In the genomic region with DNA sequence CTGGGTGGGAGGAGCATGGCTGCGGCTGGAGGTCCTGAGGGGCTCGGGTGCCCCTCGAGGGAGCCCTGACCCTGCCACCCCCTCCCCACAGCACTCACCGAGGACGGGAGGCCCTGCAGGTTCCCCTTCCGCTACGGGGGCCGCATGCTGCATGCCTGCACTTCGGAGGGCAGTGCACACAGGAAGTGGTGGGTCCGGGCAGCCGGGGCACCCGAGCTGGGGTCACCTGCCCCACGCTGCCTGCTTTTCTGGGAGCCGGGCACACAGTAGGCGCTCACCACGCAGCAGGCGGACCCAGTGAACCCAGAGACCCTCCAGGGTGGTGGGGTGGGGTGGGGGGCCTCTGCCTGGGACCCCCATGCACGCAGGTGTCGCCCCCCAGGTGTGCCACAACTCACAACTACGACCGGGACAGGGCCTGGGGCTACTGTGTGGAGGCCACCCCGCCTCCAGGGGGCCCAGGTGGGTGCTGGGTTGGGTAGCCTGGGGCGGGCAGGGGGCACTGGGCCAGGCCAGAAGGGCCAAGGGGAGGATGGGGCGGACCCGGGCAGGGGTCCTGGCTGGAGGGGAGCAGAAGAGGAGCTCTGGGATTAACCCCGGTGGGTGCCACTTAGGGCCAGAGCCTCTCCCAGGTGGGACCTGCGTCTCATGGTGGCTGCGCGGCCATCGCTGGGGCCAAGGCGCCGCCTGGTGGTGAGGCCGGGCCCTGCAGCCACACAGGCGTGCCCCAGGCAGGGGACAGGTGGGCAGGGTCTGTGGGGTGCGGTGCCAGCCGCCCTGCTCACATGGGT, we compare ENCODE assay signal across 8 cellular contexts. TPM values are rescaled to one million over a fixed set of nuclear protein-coding genes. Genes with fewer than 3 reads are reported as not detected.
DNase-seq lines count a peak whose midpoint lies in the region; ATAC-seq and TF ChIP-seq lines count a peak whose summit lies in the region.

No MANE protein-coding gene starts in this region.

- TF ChIP-seq CTCF in heart right ventricle (IDR thresholded peaks at IDR 0.05), result peak; percentile 94 to 100 (median 99)

- no peaks in the 10 kb centered on the region for H3K36me3 ChIP-seq in heart right ventricle

- in situ Hi-C loops in G401 (cut with HindIII; ENCODE audit: low sequenced_read_pairs), result no loop called here

- peaks cover 0 to 5% (median 0%) of the 10 kb centered on the region in 9 donors for H3K4me1 ChIP-seq in heart right ventricle

- no peaks in the 10 kb centered on the region for H3K27me3 ChIP-seq in heart right ventricle

- H3K9me3 ChIP-seq in heart right ventricle, result no peaks in the 10 kb centered on the region

- WGBS in heart right ventricle, 2 donors, result 48% methylated on average over 36 of the region's 36 CpGs

- peak; percentile 30 for DNase-seq in G401 (ENCODE audit: low spot score)
- peak; percentile 64 for DNase-seq in RPMI8226
- DNase-seq in activated gamma-delta T cell treated with Interleukin-2 at 50 U/mL for 16 hours, result peak; percentile 62
- DNase-seq in heart right ventricle, result peak in 1 of 2 donors; percentile 54
- DNase-seq in stimulated activated CD4-positive, alpha-beta T cell treated with anti-CD3 and anti-CD28 coated beads, Interleukin-15, amount 100 ng/mL, for 1 hour (ENCODE audit: low read depth in 1 of 2, low spot score in 1 of 2), result peak; percentile 31 to 56
- DNase-seq in SIG-M5 (lab: John Stamatoyannopoulos, UW), result no peak
- DNase-seq in GOT3 (lab: John Stamatoyannopoulos, UW), result no peak

- ATAC-seq in HG02763 (IDR thresholded peaks at IDR 0.05; ENCODE audit: unreplicated experiment), result peak; percentile 47
- peak; percentile 51 to 73 (median 62) for ATAC-seq in heart right ventricle

- intact Hi-C loops in heart right ventricle (cut with DNase I), result loop anchor here (1.0 to 10.0 kb wide), 7 partner anchors 96 to 338 kb away; no protein-coding TSS in a partner anchor

- no peak overlapping the region for H3K27ac ChIP-seq in heart right ventricle

- H3K4me3 ChIP-seq in heart right ventricle, result no peak overlapping the region

RNA-seq across cellular contexts. Expression of a gene that starts 1.4 kb away (rescaled TPM):
- not detected in 2 replicates for total RNA-seq in G401 (2014; rRNA removed; shearing (Covaris generic))
- total RNA-seq in heart right ventricle, result under 1 TPM in 6 of 10 donors, not detected in 4; 0.15 to 0.59 (median 0.36) TPM
- polyA plus RNA-seq in heart right ventricle, result 1 to 10 TPM; 1.0 to 1.1 TPM

RNA-seq across cellular contexts. Expression of a gene that starts 20.0 kb away (rescaled TPM):
- 2.8 TPM in 1 of 2 replicates, not detected in the other for total RNA-seq in G401 (2014; rRNA removed; shearing (Covaris generic))
- 10 to 100 TPM; 30.3 to 60.0 (median 37.2) TPM for total RNA-seq in heart right ventricle
- polyA plus RNA-seq in heart right ventricle, result 10 to 100 TPM; 61.5 to 89.7 TPM

Comparison
In these comparisons a context has a peak if more than half of its experiments do, and no peak if none do; other contexts are left out.
1. DNase-seq: peak in G401 (single experiment), RPMI8226 (single experiment), activated gamma-delta T cell treated with Interleukin-2 at 50 U/mL for 16 hours (single experiment) and stimulated activated CD4-positive, alpha-beta T cell treated with anti-CD3 and anti-CD28 coated beads, Interleukin-15, amount 100 ng/mL, for 1 hour (2 of 2); none in SIG-M5 (single experiment) and GOT3 (single experiment).